In genomic region chr14:88824314-88825077, GRCh38 we compare ENCODE assay signal across 8 cellular contexts. TPM values are rescaled to one million over a fixed set of nuclear protein-coding genes. Genes with fewer than 3 reads are reported as not detected.
A peak's percentile ranks its signal among the peaks of the same experiment; 100 is the strongest.
DNase-seq lines count a peak whose midpoint lies in the region; ATAC-seq and TF ChIP-seq lines count a peak whose summit lies in the region.

Gene TTC8, plus strand, starts transcription at chr14:88824651. Its CDS starts 57 bp downstream, at chr14:88824708.

- peaks cover 20% of the 10 kb centered on the region for H3K4me1 Mint-ChIP-seq in dendritic cell treated with granulocyte-macrophage colony-stimulating factor and Interleukin-4, amounts not matched to agents 40 ng/mL and 50 ng/mL, for 4 days (ENCODE audit: low read depth)

- intact Hi-C loops in dendritic cell treated with granulocyte-macrophage colony-stimulating factor and Interleukin-4, amounts not matched to agents 40 ng/mL and 50 ng/mL, for 4 days (cut with micrococcal nuclease) = loop anchor here (5.0 kb wide), 1 partner anchor 32 kb away; the partner anchor contains the start of gene EML5

- peak within 1 kb of the TSS; percentile 90 for H3K4me3 Mint-ChIP-seq in dendritic cell treated with granulocyte-macrophage colony-stimulating factor and Interleukin-4, amounts not matched to agents 40 ng/mL and 50 ng/mL, for 4 days

- H3K36me3 Mint-ChIP-seq in dendritic cell treated with granulocyte-macrophage colony-stimulating factor and Interleukin-4, amounts not matched to agents 40 ng/mL and 50 ng/mL, for 4 days (ENCODE audit: low read depth) = peaks cover 6% of the 10 kb centered on the region

- TF ChIP-seq CTCF in C4-2B (conservative IDR thresholded peaks at IDR 0.05) = no peak

- H3K27ac ChIP-seq in C4-2B = peak within 1 kb of the TSS; percentile 85

- peak; percentile 97 for ATAC-seq in GM19372 (IDR thresholded peaks at IDR 0.05; ENCODE audit: low read depth, unreplicated experiment)
- peak; percentile 99 for ATAC-seq in HG03521 (IDR thresholded peaks at IDR 0.05; ENCODE audit: unreplicated experiment)
- peak; percentile 97 for ATAC-seq in left lobe of liver

- H3K27me3 Mint-ChIP-seq in dendritic cell treated with granulocyte-macrophage colony-stimulating factor and Interleukin-4, amounts not matched to agents 40 ng/mL and 50 ng/mL, for 4 days = peaks cover 3% of the 10 kb centered on the region

- peak within 1 kb of the TSS; percentile 99 for H3K27ac Mint-ChIP-seq in dendritic cell treated with granulocyte-macrophage colony-stimulating factor and Interleukin-4, amounts not matched to agents 40 ng/mL and 50 ng/mL, for 4 days

- H3K9me3 Mint-ChIP-seq in dendritic cell treated with granulocyte-macrophage colony-stimulating factor and Interleukin-4, amounts not matched to agents 40 ng/mL and 50 ng/mL, for 4 days = no peaks in the 10 kb centered on the region

- DNase-seq in NCI-H748 (lab: John Stamatoyannopoulos, UW; ENCODE audit: unreplicated experiment) = peak; percentile 95
- DNase-seq in activated CD4-positive, alpha-beta T cell treated with anti-CD3 and anti-CD28 coated beads, Interleukin-2, amount 50 U/mL, for 24 hours (ENCODE audit: low read depth in 1 of 2, low spot score in 1 of 2) = peak; percentile 66 to 73
- peak; percentile 89 for DNase-seq in left lobe of liver (ENCODE audit: low spot score)
- DNase-seq in stimulated activated CD4-positive, alpha-beta T cell treated with anti-CD3 and anti-CD28 coated beads, Interleukin-2, amount 100 ng/mL, for 24 hours = peak; percentile 83 to 84

RNA-seq across cellular contexts. Expression of gene TTC8, which starts in this region (rescaled TPM):
- total RNA-seq in left lobe of liver = 9.0 TPM

Comparison
In these comparisons a context has a peak if more than half of its experiments do, and no peak if none do; other contexts are left out.
1. Peak in every context shown above with its lines: DNase-seq, ATAC-seq and H3K27ac ChIP-seq.